7 cellular contexts compared by ENCODE assay signal in the genomic region with DNA sequence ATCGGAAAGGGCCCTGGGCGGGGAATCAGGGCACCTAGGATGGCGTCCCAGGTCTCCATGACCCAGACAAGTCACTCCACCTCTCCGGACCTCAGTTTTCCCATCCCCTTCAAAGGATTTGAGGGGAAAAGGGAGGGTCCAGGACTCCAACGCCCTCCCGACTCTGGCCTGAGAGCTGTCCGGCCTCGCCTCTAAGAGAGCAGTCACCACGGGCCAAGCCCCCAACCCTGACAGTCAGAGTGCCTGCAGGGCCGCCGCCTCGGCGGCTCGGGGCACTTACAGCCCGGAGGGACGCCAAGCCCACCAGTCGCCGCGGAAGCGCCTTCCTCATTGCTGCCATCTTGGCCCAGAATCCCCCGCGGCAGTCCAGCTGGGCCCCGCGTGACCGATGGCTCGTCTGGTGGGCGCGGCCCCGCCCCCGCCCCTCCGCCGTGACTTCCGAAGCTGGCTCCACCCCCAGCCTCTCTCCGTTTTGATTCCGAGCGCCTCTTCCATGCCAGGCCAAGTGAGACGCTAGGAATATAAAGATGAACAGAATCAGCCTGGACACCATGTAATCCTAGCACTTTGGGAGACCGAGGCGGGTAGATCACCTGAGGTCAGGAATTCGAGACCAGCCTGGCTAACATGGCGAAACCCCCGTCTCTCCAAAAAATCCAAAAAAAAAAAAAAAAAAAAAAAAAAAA. TPM values are rescaled to one million over a fixed set of nuclear protein-coding genes. Genes with fewer than 3 reads are reported as not detected.
DNase-seq lines count a peak whose midpoint lies in the region; ATAC-seq and TF ChIP-seq lines count a peak whose summit lies in the region.

TSS of gene HMGCL (minus strand) at position 354 of the 686 bp plus-strand sequence. CDS start at position 340, 14 bp downstream.

- DNase-seq in NCI-H2227 (lab: John Stamatoyannopoulos, UW; ENCODE audit: unreplicated experiment): peak; percentile 95
- peak; percentile 91 for DNase-seq in WERI-Rb-1
- DNase-seq in breast epithelium (ENCODE audit: low spot score in 2 of 2): peak; percentile 89 to 94
- DNase-seq in iPS-NIHi11 (ENCODE audit: low spot score): peak; percentile 98

- H3K4me3 ChIP-seq in WERI-Rb-1 (ENCODE audit: low read depth, low read length): peak within 1 kb of the TSS; percentile 98
- peak within 1 kb of the TSS; percentile 88 to 98 (median 97) for H3K4me3 ChIP-seq in breast epithelium
- peak within 1 kb of the TSS; percentile 79 to 95 (median 86) for H3K4me3 ChIP-seq in skin epidermis

- no peaks in the 10 kb centered on the region for H3K9me3 ChIP-seq in WERI-Rb-1 (ENCODE audit: severe bottlenecking)
- H3K9me3 ChIP-seq in breast epithelium: no peaks in the 10 kb centered on the region

- H3K27ac ChIP-seq in WERI-Rb-1 (peak within 1 kb of the TSS; percentile 90), breast epithelium (peak within 1 kb of the TSS; percentile 97), skin epidermis (peak within 1 kb of the TSS; percentile 83 to 99 (median 95))

- H3K36me3 ChIP-seq in WERI-Rb-1 (no peaks in the 10 kb centered on the region; the same call in 1 of the 2 replicates), breast epithelium (no peaks in the 10 kb centered on the region)

- H3K4me1 ChIP-seq in breast epithelium: no peaks in the 10 kb centered on the region

- peak; percentile 86 for TF ChIP-seq POLR2A in breast epithelium (IDR thresholded peaks at IDR 0.05)

- intact Hi-C loops in breast epithelium (cut with DNase I; ENCODE audit: low total_unique reads): no loop called here

- H3K27me3 ChIP-seq in WERI-Rb-1 (ENCODE audit: insufficient read depth, low read depth, severe bottlenecking): no peaks in the 10 kb centered on the region
- H3K27me3 ChIP-seq in breast epithelium: no peaks in the 10 kb centered on the region

- ATAC-seq in GM18508 (IDR thresholded peaks at IDR 0.05; ENCODE audit: insufficient read depth, unreplicated experiment) (peak; percentile 59), HG03045 (IDR thresholded peaks at IDR 0.05; ENCODE audit: unreplicated experiment) (peak; percentile 84)

- TF ChIP-seq CTCF in WERI-Rb-1 (IDR thresholded peaks at IDR 0.05; ENCODE audit: low read depth, low read length) (no peak), breast epithelium (IDR thresholded peaks at IDR 0.05) (no peak)

RNA-seq across cellular contexts. Expression of gene HMGCL, which starts in this region (rescaled TPM):
- 10 to 100 TPM; 31.7 to 42.4 (median 39.0) TPM for total RNA-seq in breast epithelium

Comparison
In these comparisons a context has a peak if more than half of its experiments do, and no peak if none do; other contexts are left out.
1. Peak in every context shown above with its lines: DNase-seq, ATAC-seq, H3K4me3 ChIP-seq and H3K27ac ChIP-seq.